Comparison of ENCODE assay signal across 28 cellular contexts in genomic region chr6:125365230-125365629, GRCh38.
DNase-seq lines count a peak whose midpoint lies in the region; ATAC-seq, FAIRE-seq and TF ChIP-seq lines count a peak whose summit lies in the region.
"Had no signal": no experiment of that assay in that cellular context is flagged by ENCODE, and none has a peak within 500 bp of the region (broad histone marks: within the 10 kb centered on the region; RNA-seq: fewer than 3 reads in every experiment).

No MANE protein-coding gene starts in this region.

- peak; percentile 15 for FAIRE-seq in endometrium (lab: Jason Lieb, UNC)
- FAIRE-seq: G401.6, GM12878, HTR-8/SVneo had no signal

- CTCF ChIA-PET in OCI-LY7 (lab: Charles Lee; ENCODE audit: unreplicated experiment) = no interaction called here
- CTCF ChIA-PET in activated CD8-positive, alpha-beta T cell treated with anti-CD3 and anti-CD28 coated beads, Interleukin-2, amount 10 ng/mL, durations not matched to agents 7 days and 5 days (lab: Charles Lee) = no interaction called here
- CTCF ChIA-PET in activated CD8-positive, alpha-beta T cell treated with anti-CD3 and anti-CD28 coated beads for 36 hours (lab: Charles Lee) = no interaction called here

- no peak for DNase-seq in chondrocyte (ENCODE audit: low spot score)
- DNase-seq in neural crest cell (ENCODE audit: low read depth, low spot score) = no peak
- DNase-seq in thoracic aorta (ENCODE audit: low spot score) = no peak
- no peak for DNase-seq in OCI-LY7 (ENCODE audit: low spot score)
- no peak for DNase-seq in activated CD8-positive, alpha-beta T cell treated with anti-CD3 and anti-CD28 coated beads, Interleukin-2, amount 10 ng/mL, durations not matched to agents 7 days and 5 days
- DNase-seq in activated CD8-positive, alpha-beta T cell treated with anti-CD3 and anti-CD28 coated beads for 36 hours = no peak
- DNase-seq: C1 segment of cervical spinal cord; CD4-positive, alpha-beta memory T cell; COR-L47; DMS53; H9; KBM-7; NCI-H1105 treated with DMSO at 0.1 percent for 48 hours; NCI-H146; NCI-H1930; NCI-H2107; NCI-H446; NCI-H524 treated with DMSO at 0.1 percent for 48 hours; NCI-H82; NK-92 treated with Interleukin-12 subunit alpha and Interleukin-12 subunit beta, amount 100 ng/mL, for 24 hours; RPMI8226; SHP77 treated with DMSO at 0.1 percent for 48 hours had no signal

- POLR2A ChIA-PET in OCI-LY7 (lab: Charles Lee) = no interaction called here
- POLR2A ChIA-PET in activated CD8-positive, alpha-beta T cell treated with anti-CD3 and anti-CD28 coated beads, Interleukin-2, amount 10 ng/mL, durations not matched to agents 7 days and 5 days (lab: Charles Lee) = no interaction called here
- POLR2A ChIA-PET in activated CD8-positive, alpha-beta T cell treated with anti-CD3 and anti-CD28 coated beads for 36 hours (lab: Charles Lee) = no interaction called here

- no peaks in the 10 kb centered on the region for H3K27me3 ChIP-seq in thoracic aorta (replicated peaks; ENCODE audit: insufficient read depth)

- no peaks in the 10 kb centered on the region for H4K20me1 ChIP-seq in OCI-LY7 (ENCODE audit: insufficient read depth, low read length)

- peak overlapping the region; percentile 29 to 95 for H3K27ac ChIP-seq in thoracic aorta
- no peak overlapping the region for H3K27ac ChIP-seq in OCI-LY7 (ENCODE audit: low read depth, low read length, poor library complexity, severe bottlenecking)

- intact Hi-C loops in OCI-LY7 (cut with micrococcal nuclease; ENCODE audit: unreplicated experiment) = no loop called here
- intact Hi-C loops in activated CD8-positive, alpha-beta T cell treated with anti-CD3 and anti-CD28 coated beads for 36 hours (cut with micrococcal nuclease) = no loop called here

- TF ChIP-seq CTCF in chondrocyte (IDR thresholded peaks at IDR 0.05) = no peak
- no peak for TF ChIP-seq CTCF in neural crest cell (conservative IDR thresholded peaks at IDR 0.05)
- no peak for TF ChIP-seq CTCF in thoracic aorta (IDR thresholded peaks at IDR 0.05)
- no peak for TF ChIP-seq CTCF in OCI-LY7 (conservative IDR thresholded peaks at IDR 0.05; ENCODE audit: low read length)
- TF ChIP-seq CTCF in activated CD8-positive, alpha-beta T cell treated with anti-CD3 and anti-CD28 coated beads for 36 hours (IDR thresholded peaks at IDR 0.05) = no peak

- no peaks in the 10 kb centered on the region for H3K79me2 ChIP-seq in OCI-LY7 (ENCODE audit: insufficient read depth, low read depth, low read length)

- no peaks in the 10 kb centered on the region for H3K9me3 ChIP-seq in thoracic aorta
- no peaks in the 10 kb centered on the region for H3K9me3 ChIP-seq in OCI-LY7 (ENCODE audit: low read length)

- H3K9me2 ChIP-seq in OCI-LY7 (ENCODE audit: insufficient read depth, low read length) = no peaks in the 10 kb centered on the region

- H3K36me3 ChIP-seq in thoracic aorta = no peaks in the 10 kb centered on the region
- no peaks in the 10 kb centered on the region for H3K36me3 ChIP-seq in OCI-LY7 (ENCODE audit: insufficient read depth, low read length)

- H3K4me3 Mint-ChIP-seq in chondrocyte (ENCODE audit: unreplicated experiment) (no peak overlapping the region), neural crest cell (peak overlapping the region; percentile 19)
- H3K4me3 Mint-ChIP-seq in activated CD8-positive, alpha-beta T cell treated with anti-CD3 and anti-CD28 coated beads, Interleukin-2, amount 10 ng/mL, durations not matched to agents 7 days and 5 days = no peak overlapping the region
- no peak overlapping the region for H3K4me3 Mint-ChIP-seq in activated CD8-positive, alpha-beta T cell treated with anti-CD3 and anti-CD28 coated beads for 36 hours
- H3K4me3 Mint-ChIP-seq: CD4-positive, alpha-beta memory T cell; GM23338; H9 had no signal

- H3K4me3 ChIP-seq in thoracic aorta (peak overlapping the region; percentile 20), OCI-LY7 (ENCODE audit: low read depth, low read length, poor library complexity, severe bottlenecking) (no peak overlapping the region)
- H3K4me3 ChIP-seq: GM12878, GM23338 had no signal

- H3K27ac Mint-ChIP-seq in chondrocyte (ENCODE audit: unreplicated experiment) (peak overlapping the region; percentile 70), neural crest cell (ENCODE audit: unreplicated experiment) (no peak overlapping the region)
- H3K27ac Mint-ChIP-seq in activated CD8-positive, alpha-beta T cell treated with anti-CD3 and anti-CD28 coated beads, Interleukin-2, amount 10 ng/mL, durations not matched to agents 7 days and 5 days = no peak overlapping the region
- H3K27ac Mint-ChIP-seq in activated CD8-positive, alpha-beta T cell treated with anti-CD3 and anti-CD28 coated beads for 36 hours = no peak overlapping the region
- H3K27ac Mint-ChIP-seq: GM23338 had no signal

- H3K36me3 Mint-ChIP-seq in chondrocyte (ENCODE audit: low read depth) = peaks cover 2% of the 10 kb centered on the region
- no peaks in the 10 kb centered on the region for H3K36me3 Mint-ChIP-seq in neural crest cell (ENCODE audit: low read depth)
- H3K36me3 Mint-ChIP-seq in activated CD8-positive, alpha-beta T cell treated with anti-CD3 and anti-CD28 coated beads, Interleukin-2, amount 10 ng/mL, durations not matched to agents 7 days and 5 days (ENCODE audit: low read depth) = no peaks in the 10 kb centered on the region
- H3K36me3 Mint-ChIP-seq in activated CD8-positive, alpha-beta T cell treated with anti-CD3 and anti-CD28 coated beads for 36 hours (ENCODE audit: low read depth) = no peaks in the 10 kb centered on the region
- H3K36me3 Mint-ChIP-seq: CD4-positive, alpha-beta memory T cell had no signal

- H3K9me3 Mint-ChIP-seq in chondrocyte (ENCODE audit: low read depth) (no peaks in the 10 kb centered on the region), neural crest cell (no peaks in the 10 kb centered on the region)
- H3K9me3 Mint-ChIP-seq in activated CD8-positive, alpha-beta T cell treated with anti-CD3 and anti-CD28 coated beads, Interleukin-2, amount 10 ng/mL, durations not matched to agents 7 days and 5 days (ENCODE audit: insufficient read depth) = no peaks in the 10 kb centered on the region
- H3K9me3 Mint-ChIP-seq in activated CD8-positive, alpha-beta T cell treated with anti-CD3 and anti-CD28 coated beads for 36 hours = no peaks in the 10 kb centered on the region
- H3K9me3 Mint-ChIP-seq: CD4-positive, alpha-beta memory T cell; GM23338; H9 had no signal

- H3K4me2 ChIP-seq in OCI-LY7 (ENCODE audit: low read length) = no peak overlapping the region
- H3K4me2 ChIP-seq: GM23338 had no signal

- H3K4me1 ChIP-seq in thoracic aorta (ENCODE audit: control insufficient read depth in 1 of 2, low read depth in 2 of 2) = peaks cover 9 to 70% of the 10 kb centered on the region in 2 donors
- no peaks in the 10 kb centered on the region for H3K4me1 ChIP-seq in OCI-LY7 (ENCODE audit: insufficient read depth, low read length, poor library complexity, severe bottlenecking)

- H3K4me1 Mint-ChIP-seq in chondrocyte (ENCODE audit: low read depth) (peaks cover 64% of the 10 kb centered on the region), neural crest cell (peaks cover 37% of the 10 kb centered on the region)
- no peaks in the 10 kb centered on the region for H3K4me1 Mint-ChIP-seq in activated CD8-positive, alpha-beta T cell treated with anti-CD3 and anti-CD28 coated beads, Interleukin-2, amount 10 ng/mL, durations not matched to agents 7 days and 5 days (ENCODE audit: low read depth)
- H3K4me1 Mint-ChIP-seq in activated CD8-positive, alpha-beta T cell treated with anti-CD3 and anti-CD28 coated beads for 36 hours (ENCODE audit: low read depth) = no peaks in the 10 kb centered on the region

- no TSS peak for BruUV-seq in OCI-LY7 (replicated peaks; lab: Mats Ljungman, UMichigan)

- H2AFZ ChIP-seq in OCI-LY7 (ENCODE audit: low read length) = no peak overlapping the region
- H2AFZ ChIP-seq: GM23338 had no signal

- no peaks in the 10 kb centered on the region for H3K27me3 Mint-ChIP-seq in chondrocyte (ENCODE audit: low read depth)
- H3K27me3 Mint-ChIP-seq in neural crest cell (ENCODE audit: low read depth) = peaks cover 79% of the 10 kb centered on the region
- H3K27me3 Mint-ChIP-seq in activated CD8-positive, alpha-beta T cell treated with anti-CD3 and anti-CD28 coated beads, Interleukin-2, amount 10 ng/mL, durations not matched to agents 7 days and 5 days (ENCODE audit: low read depth) = peaks cover 53% of the 10 kb centered on the region
- peaks cover 38% of the 10 kb centered on the region for H3K27me3 Mint-ChIP-seq in activated CD8-positive, alpha-beta T cell treated with anti-CD3 and anti-CD28 coated beads for 36 hours

- ATAC-seq in thoracic aorta (ENCODE audit: insufficient number of reproducible peaks, low FRiP score, low read depth) (no peak), HG03175 (IDR thresholded peaks at IDR 0.05; ENCODE audit: unreplicated experiment) (no peak)
- no peak for ATAC-seq in activated CD8-positive, alpha-beta T cell treated with anti-CD3 and anti-CD28 coated beads, Interleukin-2, amount 10 ng/mL, durations not matched to agents 7 days and 5 days
- ATAC-seq in activated CD8-positive, alpha-beta T cell treated with anti-CD3 and anti-CD28 coated beads for 36 hours = no peak
- ATAC-seq: GM12878, GM23338 had no signal
